Comparison of ENCODE assay signal across 23 cellular contexts in genomic region chr6:28003661-28004060, GRCh38. TPM values are rescaled to one million over a fixed set of nuclear protein-coding genes. Genes with fewer than 3 reads are reported as not detected.
"Had no signal": no experiment of that assay in that cellular context is flagged by ENCODE, and none has a peak within 500 bp of the region (broad histone marks: within the 10 kb centered on the region; RNA-seq: fewer than 3 reads in every experiment).

No MANE protein-coding gene starts in this region.

- H3K4me3 ChIP-seq: thyroid gland had no signal

- H3K9me3 ChIP-seq: thyroid gland had no signal

- H3K36me3 ChIP-seq: thyroid gland had no signal

- H3K27ac Mint-ChIP-seq: activated B cell treated with CpG ODN at 0.5 μM for 24 hours; activated CD4-positive, alpha-beta memory T cell treated with anti-CD3 and anti-CD28 coated beads for 36 hours; activated CD8-positive, alpha-beta memory T cell treated with anti-CD3 and anti-CD28 coated beads, Interleukin-2, amount 10 ng/mL, durations not matched to agents 7 days and 5 days; activated naive CD8-positive, alpha-beta T cell treated with anti-CD3 and anti-CD28 coated beads for 36 hours had no signal

- H3K4me1 ChIP-seq: thyroid gland had no signal

- H3K27me3 Mint-ChIP-seq: activated B cell treated with CpG ODN at 0.5 μM for 24 hours had no signal

- H3K27me3 ChIP-seq: thyroid gland had no signal

- H3K27ac ChIP-seq: epithelial cell of prostate, thyroid gland had no signal

- H3K4me3 Mint-ChIP-seq: activated B cell treated with CpG ODN at 0.5 μM for 24 hours; activated CD4-positive, alpha-beta memory T cell treated with anti-CD3 and anti-CD28 coated beads for 36 hours; activated CD8-positive, alpha-beta memory T cell treated with anti-CD3 and anti-CD28 coated beads, Interleukin-2, amount 10 ng/mL, durations not matched to agents 7 days and 5 days; activated naive CD8-positive, alpha-beta T cell treated with anti-CD3 and anti-CD28 coated beads for 36 hours; nephron had no signal

- H3K36me3 Mint-ChIP-seq: activated CD4-positive, alpha-beta memory T cell treated with anti-CD3 and anti-CD28 coated beads for 36 hours; activated CD8-positive, alpha-beta memory T cell treated with anti-CD3 and anti-CD28 coated beads, Interleukin-2, amount 10 ng/mL, durations not matched to agents 7 days and 5 days; activated naive CD8-positive, alpha-beta T cell treated with anti-CD3 and anti-CD28 coated beads for 36 hours had no signal

- H3K4me1 Mint-ChIP-seq: activated CD8-positive, alpha-beta memory T cell treated with anti-CD3 and anti-CD28 coated beads, Interleukin-2, amount 10 ng/mL, durations not matched to agents 7 days and 5 days; activated naive CD8-positive, alpha-beta T cell treated with anti-CD3 and anti-CD28 coated beads for 36 hours had no signal

- DNase-seq: activated B cell treated with CpG ODN at 0.5 μM for 24 hours; activated CD4-positive, alpha-beta memory T cell treated with anti-CD3 and anti-CD28 coated beads for 36 hours; activated CD4-positive, alpha-beta T cell treated with anti-CD3 and anti-CD28 coated beads for 4 hours; activated CD8-positive, alpha-beta memory T cell treated with anti-CD3 and anti-CD28 coated beads, Interleukin-2, amount 10 ng/mL, durations not matched to agents 7 days and 5 days; activated naive CD8-positive, alpha-beta T cell treated with anti-CD3 and anti-CD28 coated beads for 36 hours; amniotic stem cell; head of caudate nucleus; nucleus accumbens; retina; stimulated activated CD4-positive, alpha-beta T cell treated with anti-CD3 and anti-CD28 coated beads, Interleukin-12 subunit alpha, Interleukin-12 subunit beta, amount 100 ng/mL, for 4 hours; stimulated activated CD4-positive, alpha-beta T cell treated with anti-CD3 and anti-CD28 coated beads, Interleukin-1b, Interleukin-23, amount 100 ng/mL, for 48 hours; stimulated activated naive CD4-positive, alpha-beta T cell treated with Interleukin-2 at 50 U/mL for 16 hours; T-helper 1 cell; T-helper 9 cell; thyroid gland had no signal

- ATAC-seq: activated CD8-positive, alpha-beta memory T cell treated with anti-CD3 and anti-CD28 coated beads, Interleukin-2, amount 10 ng/mL, durations not matched to agents 7 days and 5 days had no signal

- H3K9me3 Mint-ChIP-seq: activated CD4-positive, alpha-beta memory T cell treated with anti-CD3 and anti-CD28 coated beads for 36 hours; activated naive CD8-positive, alpha-beta T cell treated with anti-CD3 and anti-CD28 coated beads for 36 hours; nephron had no signal

RNA-seq across cellular contexts. Expression of gene OR2B6, which starts 46.6 kb away (rescaled TPM):
- total RNA-seq: activated B cell treated with CpG ODN at 0.5 μM for 24 hours; activated CD4-positive, alpha-beta memory T cell treated with anti-CD3 and anti-CD28 coated beads for 36 hours; activated naive CD8-positive, alpha-beta T cell treated with anti-CD3 and anti-CD28 coated beads for 36 hours; cardiac septum; dermis microvascular lymphatic vessel endothelial cell; frontal cortex; lower leg skin; posterior vena cava; subcutaneous adipose tissue; thyroid gland had no signal
